In genomic region chr9:61856283-61856682, GRCh38 we compare ENCODE assay signal across 8 cellular contexts.
DNase-seq lines count a peak whose midpoint lies in the region; ATAC-seq and TF ChIP-seq lines count a peak whose summit lies in the region.
"Not testable (repeated sequence)": the region's sequence is repeated elsewhere in the genome, so short reads cannot be mapped to it uniquely, and the experiment has no call there.

No MANE protein-coding gene starts in this region.

- H3K27ac ChIP-seq in RWPE2 (ENCODE audit: poor library complexity, severe bottlenecking); body of pancreas; lower lobe of right lung; aorta (ENCODE audit: low read depth in 1 of 2, low read length in 2 of 2): not testable (repeated sequence)

- not testable (repeated sequence) for H3K36me3 ChIP-seq in RWPE2 (ENCODE audit: low read depth); body of pancreas (replicated peaks in 1 of 2; ENCODE audit: insufficient read depth in 1 of 2, low read depth in 2 of 2); lower lobe of right lung; aorta (ENCODE audit: control insufficient read depth in 1 of 2, insufficient read depth in 2 of 2, low read length in 1 of 2)

- H3K9me3 ChIP-seq in RWPE2 (ENCODE audit: severe bottlenecking); body of pancreas; lower lobe of right lung; aorta (ENCODE audit: control insufficient read depth, low read length): not testable (repeated sequence)

- intact Hi-C loops in body of pancreas (cut with DNase I); lower lobe of right lung (cut with DNase I); aorta (cut with DNase I): not testable (repeated sequence)

- not testable (repeated sequence) for H3K4me3 ChIP-seq in RWPE2 (ENCODE audit: severe bottlenecking); body of pancreas; lower lobe of right lung; aorta (ENCODE audit: low read length in 2 of 2)

- DNase-seq in RWPE2 (ENCODE audit: low spot score); body of pancreas; lower lobe of right lung; aorta: not testable (repeated sequence)

- ATAC-seq in GM19023 (IDR thresholded peaks at IDR 0.05; ENCODE audit: unreplicated experiment) (peak; percentile 59), GM21447 (IDR thresholded peaks at IDR 0.05; ENCODE audit: unreplicated experiment) (peak; percentile 70), HG02678 (IDR thresholded peaks at IDR 0.05; ENCODE audit: unreplicated experiment) (peak; percentile 68), HG03135 (IDR thresholded peaks at IDR 0.05; ENCODE audit: unreplicated experiment) (peak; percentile 81), RWPE2 (ENCODE audit: low read depth) (peak; percentile 62; the same call in 2 of the 3 replicates), body of pancreas (peak; percentile 74), lower lobe of right lung (peak; percentile 88 to 90), aorta (ENCODE audit: low FRiP score) (peak; percentile 92)

- H3K27me3 ChIP-seq in RWPE2 (ENCODE audit: insufficient read depth, poor library complexity, severe bottlenecking); body of pancreas; lower lobe of right lung (ENCODE audit: low read depth); aorta (ENCODE audit: control insufficient read depth in 1 of 2, insufficient read depth in 2 of 2, low read length in 1 of 2): not testable (repeated sequence)

- no CpG with 5 or more reads among the region's 33 CpGs for WGBS in body of pancreas, 2 donors
- WGBS in aorta, 2 donors: no CpG with 5 or more reads among the region's 33 CpGs

- TF ChIP-seq CTCF in RWPE2 (IDR thresholded peaks at IDR 0.05; ENCODE audit: poor library complexity, severe bottlenecking); body of pancreas (IDR thresholded peaks at IDR 0.05); lower lobe of right lung (IDR thresholded peaks at IDR 0.05): not testable (repeated sequence)

- not testable (repeated sequence) for TF ChIP-seq POLR2A in body of pancreas (IDR thresholded peaks at IDR 0.05)

- H3K4me1 ChIP-seq in RWPE2 (ENCODE audit: insufficient read depth, poor library complexity, severe bottlenecking); body of pancreas; lower lobe of right lung; aorta (ENCODE audit: control insufficient read depth in 1 of 2, insufficient read depth in 2 of 2, low read length in 2 of 2): not testable (repeated sequence)
